ENCODE assay signal across 24 cellular contexts in genomic region chrX:85140963-85141362, GRCh38.
A peak's percentile ranks its signal among the peaks of the same experiment; 100 is the strongest.
DNase-seq lines count a peak whose midpoint lies in the region; ATAC-seq and TF ChIP-seq lines count a peak whose summit lies in the region.
"Had no signal": no experiment of that assay in that cellular context is flagged by ENCODE, and none has a peak within 500 bp of the region (broad histone marks: within the 10 kb centered on the region; RNA-seq: fewer than 3 reads in every experiment).

No MANE protein-coding gene starts in this region.

- H2AK5ac ChIP-seq in neuronal stem cell (ENCODE audit: low read depth, low read length): no peak overlapping the region

- no peak overlapping the region for H4K91ac ChIP-seq in neuronal stem cell (ENCODE audit: low read depth, low read length, poor library complexity)

- no peak overlapping the region for H2AFZ ChIP-seq in neuronal stem cell (ENCODE audit: low read length)

- H3K23ac ChIP-seq in neuronal stem cell (ENCODE audit: low read depth, low read length, poor library complexity): no peak overlapping the region

- no peaks in the 10 kb centered on the region for H3K9me3 Mint-ChIP-seq in stimulated activated naive B cell treated with anti-CD40 and anti-IgM and Interleukin-4, amounts not matched to agents 10 μg/mL and 1 μg/mL and 100 μg/mL, for 72 hours
- H3K9me3 Mint-ChIP-seq: dendritic cell treated with granulocyte-macrophage colony-stimulating factor and Interleukin-4, amounts not matched to agents 40 ng/mL and 50 ng/mL, for 4 days had no signal

- H3K18ac ChIP-seq in neuronal stem cell (ENCODE audit: low read length): no peak overlapping the region

- no peak for TF ChIP-seq CTCF in adrenal gland (IDR thresholded peaks at IDR 0.05)

- no peaks in the 10 kb centered on the region for H3K9me3 ChIP-seq in neuronal stem cell (replicated peaks in 1 of 2; ENCODE audit: control insufficient read depth in 2 of 2, insufficient read depth in 1 of 2, low read depth in 1 of 2, low read length in 2 of 2)
- H3K9me3 ChIP-seq in adrenal gland (replicated peaks in 1 of 3): no peaks in the 10 kb centered on the region
- H3K9me3 ChIP-seq: heart left ventricle, left ventricle myocardium inferior, MG63, mucosa of descending colon, sigmoid colon, uterus had no signal

- no peak overlapping the region for H4K8ac ChIP-seq in neuronal stem cell (ENCODE audit: low read depth, low read length)

- TF ChIP-seq POLR2A in adrenal gland (IDR thresholded peaks at IDR 0.05): no peak

- WGBS in neuronal stem cell (ENCODE audit: extremely low coverage in 2 of 2, insufficient read length in 2 of 2, insufficient replicate concordance in 1 of 2), 2 donors: no CpG with 5 or more reads among the region's 1 CpG
- 59 to 91% (median 79%) methylated on average over 1 of the region's 1 CpG for WGBS in adrenal gland, 4 donors

- no peaks in the 10 kb centered on the region for H3K36me3 Mint-ChIP-seq in stimulated activated naive B cell treated with anti-CD40 and anti-IgM and Interleukin-4, amounts not matched to agents 10 μg/mL and 1 μg/mL and 100 μg/mL, for 72 hours

- no peaks in the 10 kb centered on the region for H3K4me1 ChIP-seq in neuronal stem cell (ENCODE audit: control insufficient read depth in 2 of 2, insufficient read depth in 1 of 2, low read depth in 1 of 2, low read length in 2 of 2)
- no peaks in the 10 kb centered on the region for H3K4me1 ChIP-seq in adrenal gland (replicated peaks in 1 of 2)
- H3K4me1 ChIP-seq: heart left ventricle, left ventricle myocardium inferior, sigmoid colon, uterus had no signal

- H3K27ac Mint-ChIP-seq in stimulated activated naive B cell treated with anti-CD40 and anti-IgM and Interleukin-4, amounts not matched to agents 10 μg/mL and 1 μg/mL and 100 μg/mL, for 72 hours: no peak overlapping the region
- H3K27ac Mint-ChIP-seq: dendritic cell treated with granulocyte-macrophage colony-stimulating factor and Interleukin-4, amounts not matched to agents 40 ng/mL and 50 ng/mL, for 4 days; T-helper 17 cell had no signal

- H2BK15ac ChIP-seq in neuronal stem cell (ENCODE audit: low read length): no peak overlapping the region

- H3K4me2 ChIP-seq in neuronal stem cell (ENCODE audit: insufficient read depth, low read length, poor library complexity, severe bottlenecking): no peak overlapping the region

- DNase-seq in DMS53 (lab: John Stamatoyannopoulos, UW): peak; percentile 7
- no peak for DNase-seq in DMS53 treated with DMSO at 0.1 percent for 48 hours (lab: John Stamatoyannopoulos, UW; ENCODE audit: unreplicated experiment)
- DNase-seq in stimulated activated naive B cell treated with anti-CD40 and anti-IgM and Interleukin-4, amounts not matched to agents 10 μg/mL and 1 μg/mL and 100 μg/mL, for 72 hours: peak; percentile 1
- DNase-seq in neuronal stem cell (ENCODE audit: low spot score): no peak
- DNase-seq in adrenal gland: no peak
- DNase-seq: activated CD4-positive, alpha-beta T cell treated with anti-CD3 and anti-CD28 coated beads, Interleukin-2, amount 50 U/mL, for 4 hours; amygdala; DMS79; heart left ventricle; IMR-90; left ventricle myocardium inferior; MG63; mucosa of descending colon; NCI-H1436 treated with DMSO at 0.1 percent for 48 hours; NCI-H2171; SHP77 treated with DMSO at 0.1 percent for 48 hours; sigmoid colon; T-helper 17 cell; uterus had no signal

- H2BK120ac ChIP-seq in neuronal stem cell (ENCODE audit: low read depth, low read length): no peak overlapping the region

- H2BK5ac ChIP-seq in neuronal stem cell (ENCODE audit: low read length): no peak overlapping the region

- no peak overlapping the region for H2BK12ac ChIP-seq in neuronal stem cell (ENCODE audit: low read length)

- H3K9ac ChIP-seq in neuronal stem cell (ENCODE audit: low read depth, low read length, poor library complexity): no peak overlapping the region

- H3K27me3 ChIP-seq in neuronal stem cell (ENCODE audit: control insufficient read depth in 3 of 3, insufficient read depth in 3 of 3, low read depth in 1 of 3, low read length in 3 of 3) (no peaks in the 10 kb centered on the region), adrenal gland (peaks cover 20% of the 10 kb centered on the region)
- H3K27me3 ChIP-seq: heart left ventricle, MG63, sigmoid colon had no signal

- H3K36me3 ChIP-seq in neuronal stem cell (replicated peaks in 1 of 2; ENCODE audit: control insufficient read depth in 2 of 2, insufficient read depth in 2 of 2, low read length in 2 of 2): no peaks in the 10 kb centered on the region
- H3K36me3 ChIP-seq in adrenal gland (replicated peaks in 1 of 2): no peaks in the 10 kb centered on the region
- H3K36me3 ChIP-seq: heart left ventricle, left ventricle myocardium inferior, MG63, sigmoid colon, uterus had no signal

- no peaks in the 10 kb centered on the region for H3K79me1 ChIP-seq in neuronal stem cell (ENCODE audit: low read depth, low read length)

- H3K4me3 ChIP-seq in neuronal stem cell (ENCODE audit: low read length in 2 of 2) (no peak overlapping the region), adrenal gland (no peak overlapping the region)
- H3K4me3 ChIP-seq: heart left ventricle, left ventricle myocardium inferior, MG63, mucosa of descending colon, sigmoid colon, uterus had no signal

- peaks cover 3 to 4% of the 10 kb centered on the region in 2 donors for H3K4me1 Mint-ChIP-seq in stimulated activated naive B cell treated with anti-CD40 and anti-IgM and Interleukin-4, amounts not matched to agents 10 μg/mL and 1 μg/mL and 100 μg/mL, for 72 hours
- H3K4me1 Mint-ChIP-seq: T-helper 17 cell had no signal

- intact Hi-C loops in adrenal gland (cut with DNase I): no loop called here

- H3K27me3 Mint-ChIP-seq in stimulated activated naive B cell treated with anti-CD40 and anti-IgM and Interleukin-4, amounts not matched to agents 10 μg/mL and 1 μg/mL and 100 μg/mL, for 72 hours: no peaks in the 10 kb centered on the region
- H3K27me3 Mint-ChIP-seq: dendritic cell treated with granulocyte-macrophage colony-stimulating factor and Interleukin-4, amounts not matched to agents 40 ng/mL and 50 ng/mL, for 4 days; T-helper 17 cell had no signal

- H3K27ac ChIP-seq in neuronal stem cell (replicated peaks; ENCODE audit: low read length) (no peak overlapping the region), adrenal gland (no peak overlapping the region)
- H3K27ac ChIP-seq: 22Rv1, heart left ventricle, left ventricle myocardium inferior, sigmoid colon, uterus had no signal

- ATAC-seq in HG02642 (IDR thresholded peaks at IDR 0.05; ENCODE audit: poor library complexity, unreplicated experiment) (peak; percentile 78), HG03469 (IDR thresholded peaks at IDR 0.05; ENCODE audit: unreplicated experiment) (peak; percentile 44), GM19452 (IDR thresholded peaks at IDR 0.05; ENCODE audit: unreplicated experiment) (no peak)
- ATAC-seq in stimulated activated naive B cell treated with anti-CD40 and anti-IgM and Interleukin-4, amounts not matched to agents 10 μg/mL and 1 μg/mL and 100 μg/mL, for 72 hours (replicated peaks): peak; percentile 83 to 90
- ATAC-seq: heart left ventricle, mucosa of descending colon, T-helper 17 cell had no signal

- no peak overlapping the region for H3K4me3 Mint-ChIP-seq in stimulated activated naive B cell treated with anti-CD40 and anti-IgM and Interleukin-4, amounts not matched to agents 10 μg/mL and 1 μg/mL and 100 μg/mL, for 72 hours
- H3K4me3 Mint-ChIP-seq: dendritic cell treated with granulocyte-macrophage colony-stimulating factor and Interleukin-4, amounts not matched to agents 40 ng/mL and 50 ng/mL, for 4 days; T-helper 17 cell had no signal

- no peak overlapping the region for H3K4ac ChIP-seq in neuronal stem cell (ENCODE audit: low read length)

- no peak overlapping the region for H3K14ac ChIP-seq in neuronal stem cell (ENCODE audit: low read length)

Comparison
In these comparisons a context has a peak if more than half of its experiments do, and no peak if none do; other contexts are left out.
1. DNase-seq: peak in DMS53 (single experiment) and stimulated activated naive B cell treated with anti-CD40 and anti-IgM and Interleukin-4, amounts not matched to agents 10 μg/mL and 1 μg/mL and 100 μg/mL, for 72 hours (single experiment); none in DMS53 treated with DMSO at 0.1 percent for 48 hours (single experiment), neuronal stem cell (single experiment) and adrenal gland (0 of 7).